In the genomic region with DNA sequence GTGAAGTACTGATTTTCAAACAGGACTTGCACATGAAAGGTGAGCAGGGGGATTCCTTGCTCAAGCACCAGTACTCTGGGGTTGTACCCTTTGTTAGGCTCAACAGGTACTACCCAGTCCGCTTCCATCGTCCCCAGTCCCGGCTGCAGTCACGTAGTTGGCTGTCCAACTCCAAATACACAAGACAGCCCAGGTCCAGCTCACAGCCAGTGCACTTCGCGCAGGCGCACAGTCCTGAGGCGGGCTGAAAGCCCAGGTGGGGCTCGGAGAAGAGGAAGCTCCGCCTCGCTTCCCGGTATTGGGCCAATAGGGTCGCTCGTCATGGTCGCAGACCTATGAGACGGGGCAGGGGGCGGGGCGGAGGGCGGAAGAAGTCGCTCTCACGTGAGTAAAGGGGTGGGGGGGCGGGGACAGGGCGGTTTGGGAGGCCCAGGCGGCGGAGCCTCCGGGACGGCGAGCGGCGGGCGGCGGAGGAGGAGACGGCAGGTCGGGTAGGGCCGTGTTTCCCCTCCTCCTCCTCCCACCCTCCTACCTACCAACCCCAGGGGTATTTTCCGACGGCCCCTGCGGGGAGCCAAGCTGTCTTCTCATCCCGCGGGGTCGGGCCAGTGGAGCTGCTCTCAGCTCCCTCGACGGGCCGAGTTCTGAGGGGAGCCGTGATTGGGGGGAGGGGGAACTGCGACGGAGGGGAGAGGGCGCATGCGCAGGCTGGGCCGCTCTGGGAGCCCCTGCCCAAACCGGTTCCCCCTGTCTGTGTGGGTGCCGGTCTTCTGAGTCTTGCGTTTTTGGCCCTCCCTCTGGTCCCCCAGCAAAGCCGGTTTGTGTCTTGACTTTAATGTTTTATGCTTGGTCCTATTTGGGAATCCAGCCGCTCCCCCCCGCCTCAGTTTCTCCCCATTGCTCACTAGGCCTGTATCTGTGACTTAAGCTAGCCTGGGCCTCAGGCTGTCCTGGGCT, we compare ENCODE assay signal across 1 cellular context.
TF ChIP-seq lines count a peak whose summit lies in the region.

Gene RABGAP1 (plus strand): TSS at position 418 of the 957 bp plus-strand sequence. CDS start 16,040 bp downstream, outside the sequence.

TF ChIP-seq in K562, 482 proteins besides CTCF, POLR2A, EP300 and RAD21 (continued from another document and continues in another):
- TF ChIP-seq, protein P1, sequence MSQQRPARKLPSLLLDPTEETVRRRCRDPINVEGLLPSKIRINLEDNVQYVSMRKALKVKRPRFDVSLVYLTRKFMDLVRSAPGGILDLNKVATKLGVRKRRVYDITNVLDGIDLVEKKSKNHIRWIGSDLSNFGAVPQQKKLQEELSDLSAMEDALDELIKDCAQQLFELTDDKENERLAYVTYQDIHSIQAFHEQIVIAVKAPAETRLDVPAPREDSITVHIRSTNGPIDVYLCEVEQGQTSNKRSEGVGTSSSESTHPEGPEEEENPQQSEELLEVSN (IDR thresholded peaks at IDR 0.05; ENCODE audit: borderline replicate concordance in 1 of 2, extremely low read depth in 1 of 2, insufficient read depth in 1 of 2, insufficient read length in 1 of 2, low read depth in 1 of 2, low read length in 1 of 2, poor library complexity in 1 of 2, severe bottlenecking in 1 of 2) = peak in 1 of 2 experiments; percentile 15
- TF ChIP-seq NCOA6 (IDR thresholded peaks at IDR 0.05) (peak; percentile 97), POLR2AphosphoS5 (IDR thresholded peaks at IDR 0.05; ENCODE audit: control insufficient read depth, insufficient read depth, low read depth, low read length) (peak; percentile 40; the same call in 1 of the 2 replicates), NR0B1 (IDR thresholded peaks at IDR 0.05; ENCODE audit: partially characterized antibody) (no peak), SMAD4 (CRISPR knock-in tag; conservative IDR thresholded peaks at IDR 0.05) (peak; percentile 61), ZNF146 (CRISPR knock-in tag; IDR thresholded peaks at IDR 0.05; ENCODE audit: unreplicated experiment) (no peak), ZNF263 (CRISPR knock-in tag; IDR thresholded peaks at IDR 0.05; ENCODE audit: borderline replicate concordance) (peak; percentile 47; the same call in 1 of the 2 replicates), ZEB2 (IDR thresholded peaks at IDR 0.05) (0 out of 2 replicates have a peak, but pooled peaks have one; percentile 23), NONO (IDR thresholded peaks at IDR 0.05; ENCODE audit: low read depth in 2 of 2, low read length in 1 of 2) (0 out of 4 replicates have a peak, but pooled peaks of 1 of the 2 experiments have one; percentile 58), HMGXB4 (CRISPR knock-in tag; IDR thresholded peaks at IDR 0.05) (no peak), NR2F6 (CRISPR knock-in tag; IDR thresholded peaks at IDR 0.05) (no peak), TEAD4 (IDR thresholded peaks at IDR 0.05; ENCODE audit: low read length) (peak; percentile 59; the same call in 1 of the 2 replicates), TEAD4 (CRISPR knock-in tag; IDR thresholded peaks at IDR 0.05; ENCODE audit: borderline replicate concordance) (no peak), EP400 (IDR thresholded peaks at IDR 0.05) (peak; percentile 56; the same call in 1 of the 2 replicates), ZKSCAN1 (IDR thresholded peaks at IDR 0.05; ENCODE audit: low read depth, low read length) (no peak), SOX6 (IDR thresholded peaks at IDR 0.05) (peak; percentile 34; the same call in 1 of the 2 replicates), GTF2F1 (IDR thresholded peaks at IDR 0.05; ENCODE audit: low read depth, low read length) (no peak; the same call in 1 of the 2 replicates), NBN (IDR thresholded peaks at IDR 0.05; ENCODE audit: low read depth) (peak; percentile 77), HCFC1 (IDR thresholded peaks at IDR 0.05; ENCODE audit: low read depth, low read length) (peak; percentile 41; the same call in 1 of the 2 replicates), GABPA (tag; conservative IDR thresholded peaks at IDR 0.05; ENCODE audit: low read depth) (peak; percentile 88), BCOR (IDR thresholded peaks at IDR 0.05) (peak; percentile 62; the same call in 1 of the 2 replicates), MBD2 (IDR thresholded peaks at IDR 0.05; ENCODE audit: borderline replicate concordance, low read depth) (peak; percentile 71; the same call in 1 of the 2 replicates), BHLHE40 (IDR thresholded peaks at IDR 0.05; ENCODE audit: low read length) (peak; percentile 92), GATA2 (CRISPR knock-in tag; IDR thresholded peaks at IDR 0.05) (no peak), PML (IDR thresholded peaks at IDR 0.05; ENCODE audit: low read length) (peak; percentile 33; the same call in 1 of the 2 replicates), RCOR1 (IDR thresholded peaks at IDR 0.05; ENCODE audit: borderline replicate concordance in 1 of 2, low read depth in 2 of 2, low read length in 2 of 2) (peak in 1 of 2 experiments; percentile 69; a peak in 2 of 4 replicates), POLR2B (IDR thresholded peaks at IDR 0.05; ENCODE audit: low read depth, partially characterized antibody) (peak; percentile 54), FOXJ2 (tag; IDR thresholded peaks at IDR 0.05) (peak; percentile 58; the same call in 1 of the 2 replicates), PREB (CRISPR knock-in tag; IDR thresholded peaks at IDR 0.05) (no peak), SIN3A (IDR thresholded peaks at IDR 0.05; ENCODE audit: borderline replicate concordance in 2 of 2, control insufficient read depth in 1 of 2, low read depth in 2 of 2, low read length in 2 of 2) (peak in 1 of 2 experiments; percentile 43; a peak in 2 of 4 replicates), PCBP2 (IDR thresholded peaks at IDR 0.05; ENCODE audit: low read depth, low read length, poor library complexity, severe bottlenecking) (no peak)
- TF ChIP-seq, protein P2, sequence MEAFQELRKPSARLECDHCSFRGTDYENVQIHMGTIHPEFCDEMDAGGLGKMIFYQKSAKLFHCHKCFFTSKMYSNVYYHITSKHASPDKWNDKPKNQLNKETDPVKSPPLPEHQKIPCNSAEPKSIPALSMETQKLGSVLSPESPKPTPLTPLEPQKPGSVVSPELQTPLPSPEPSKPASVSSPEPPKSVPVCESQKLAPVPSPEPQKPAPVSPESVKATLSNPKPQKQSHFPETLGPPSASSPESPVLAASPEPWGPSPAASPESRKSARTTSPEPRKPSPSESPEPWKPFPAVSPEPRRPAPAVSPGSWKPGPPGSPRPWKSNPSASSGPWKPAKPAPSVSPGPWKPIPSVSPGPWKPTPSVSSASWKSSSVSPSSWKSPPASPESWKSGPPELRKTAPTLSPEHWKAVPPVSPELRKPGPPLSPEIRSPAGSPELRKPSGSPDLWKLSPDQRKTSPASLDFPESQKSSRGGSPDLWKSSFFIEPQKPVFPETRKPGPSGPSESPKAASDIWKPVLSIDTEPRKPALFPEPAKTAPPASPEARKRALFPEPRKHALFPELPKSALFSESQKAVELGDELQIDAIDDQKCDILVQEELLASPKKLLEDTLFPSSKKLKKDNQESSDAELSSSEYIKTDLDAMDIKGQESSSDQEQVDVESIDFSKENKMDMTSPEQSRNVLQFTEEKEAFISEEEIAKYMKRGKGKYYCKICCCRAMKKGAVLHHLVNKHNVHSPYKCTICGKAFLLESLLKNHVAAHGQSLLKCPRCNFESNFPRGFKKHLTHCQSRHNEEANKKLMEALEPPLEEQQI (IDR thresholded peaks at IDR 0.05) = 0 out of 2 replicates have a peak, but pooled peaks have one; percentile 10
- TF ChIP-seq, protein P3, sequence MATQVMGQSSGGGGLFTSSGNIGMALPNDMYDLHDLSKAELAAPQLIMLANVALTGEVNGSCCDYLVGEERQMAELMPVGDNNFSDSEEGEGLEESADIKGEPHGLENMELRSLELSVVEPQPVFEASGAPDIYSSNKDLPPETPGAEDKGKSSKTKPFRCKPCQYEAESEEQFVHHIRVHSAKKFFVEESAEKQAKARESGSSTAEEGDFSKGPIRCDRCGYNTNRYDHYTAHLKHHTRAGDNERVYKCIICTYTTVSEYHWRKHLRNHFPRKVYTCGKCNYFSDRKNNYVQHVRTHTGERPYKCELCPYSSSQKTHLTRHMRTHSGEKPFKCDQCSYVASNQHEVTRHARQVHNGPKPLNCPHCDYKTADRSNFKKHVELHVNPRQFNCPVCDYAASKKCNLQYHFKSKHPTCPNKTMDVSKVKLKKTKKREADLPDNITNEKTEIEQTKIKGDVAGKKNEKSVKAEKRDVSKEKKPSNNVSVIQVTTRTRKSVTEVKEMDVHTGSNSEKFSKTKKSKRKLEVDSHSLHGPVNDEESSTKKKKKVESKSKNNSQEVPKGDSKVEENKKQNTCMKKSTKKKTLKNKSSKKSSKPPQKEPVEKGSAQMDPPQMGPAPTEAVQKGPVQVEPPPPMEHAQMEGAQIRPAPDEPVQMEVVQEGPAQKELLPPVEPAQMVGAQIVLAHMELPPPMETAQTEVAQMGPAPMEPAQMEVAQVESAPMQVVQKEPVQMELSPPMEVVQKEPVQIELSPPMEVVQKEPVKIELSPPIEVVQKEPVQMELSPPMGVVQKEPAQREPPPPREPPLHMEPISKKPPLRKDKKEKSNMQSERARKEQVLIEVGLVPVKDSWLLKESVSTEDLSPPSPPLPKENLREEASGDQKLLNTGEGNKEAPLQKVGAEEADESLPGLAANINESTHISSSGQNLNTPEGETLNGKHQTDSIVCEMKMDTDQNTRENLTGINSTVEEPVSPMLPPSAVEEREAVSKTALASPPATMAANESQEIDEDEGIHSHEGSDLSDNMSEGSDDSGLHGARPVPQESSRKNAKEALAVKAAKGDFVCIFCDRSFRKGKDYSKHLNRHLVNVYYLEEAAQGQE (CRISPR knock-in tag; IDR thresholded peaks at IDR 0.05; ENCODE audit: low read depth) = no peak
- TF ChIP-seq, protein P4, sequence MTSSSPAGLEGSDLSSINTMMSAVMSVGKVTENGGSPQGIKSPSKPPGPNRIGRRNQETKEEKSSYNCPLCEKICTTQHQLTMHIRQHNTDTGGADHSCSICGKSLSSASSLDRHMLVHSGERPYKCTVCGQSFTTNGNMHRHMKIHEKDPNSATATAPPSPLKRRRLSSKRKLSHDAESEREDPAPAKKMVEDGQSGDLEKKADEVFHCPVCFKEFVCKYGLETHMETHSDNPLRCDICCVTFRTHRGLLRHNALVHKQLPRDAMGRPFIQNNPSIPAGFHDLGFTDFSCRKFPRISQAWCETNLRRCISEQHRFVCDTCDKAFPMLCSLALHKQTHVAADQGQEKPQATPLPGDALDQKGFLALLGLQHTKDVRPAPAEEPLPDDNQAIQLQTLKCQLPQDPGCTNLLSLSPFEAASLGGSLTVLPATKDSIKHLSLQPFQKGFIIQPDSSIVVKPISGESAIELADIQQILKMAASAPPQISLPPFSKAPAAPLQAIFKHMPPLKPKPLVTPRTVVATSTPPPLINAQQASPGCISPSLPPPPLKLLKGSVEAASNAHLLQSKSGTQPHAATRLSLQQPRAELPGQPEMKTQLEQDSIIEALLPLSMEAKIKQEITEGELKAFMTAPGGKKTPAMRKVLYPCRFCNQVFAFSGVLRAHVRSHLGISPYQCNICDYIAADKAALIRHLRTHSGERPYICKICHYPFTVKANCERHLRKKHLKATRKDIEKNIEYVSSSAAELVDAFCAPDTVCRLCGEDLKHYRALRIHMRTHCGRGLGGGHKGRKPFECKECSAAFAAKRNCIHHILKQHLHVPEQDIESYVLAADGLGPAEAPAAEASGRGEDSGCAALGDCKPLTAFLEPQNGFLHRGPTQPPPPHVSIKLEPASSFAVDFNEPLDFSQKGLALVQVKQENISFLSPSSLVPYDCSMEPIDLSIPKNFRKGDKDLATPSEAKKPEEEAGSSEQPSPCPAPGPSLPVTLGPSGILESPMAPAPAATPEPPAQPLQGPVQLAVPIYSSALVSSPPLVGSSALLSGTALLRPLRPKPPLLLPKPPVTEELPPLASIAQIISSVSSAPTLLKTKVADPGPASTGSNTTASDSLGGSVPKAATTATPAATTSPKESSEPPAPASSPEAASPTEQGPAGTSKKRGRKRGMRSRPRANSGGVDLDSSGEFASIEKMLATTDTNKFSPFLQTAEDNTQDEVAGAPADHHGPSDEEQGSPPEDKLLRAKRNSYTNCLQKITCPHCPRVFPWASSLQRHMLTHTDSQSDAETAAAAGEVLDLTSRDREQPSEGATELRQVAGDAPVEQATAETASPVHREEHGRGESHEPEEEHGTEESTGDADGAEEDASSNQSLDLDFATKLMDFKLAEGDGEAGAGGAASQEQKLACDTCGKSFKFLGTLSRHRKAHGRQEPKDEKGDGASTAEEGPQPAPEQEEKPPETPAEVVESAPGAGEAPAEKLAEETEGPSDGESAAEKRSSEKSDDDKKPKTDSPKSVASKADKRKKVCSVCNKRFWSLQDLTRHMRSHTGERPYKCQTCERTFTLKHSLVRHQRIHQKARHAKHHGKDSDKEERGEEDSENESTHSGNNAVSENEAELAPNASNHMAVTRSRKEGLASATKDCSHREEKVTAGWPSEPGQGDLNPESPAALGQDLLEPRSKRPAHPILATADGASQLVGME (CRISPR knock-in tag; IDR thresholded peaks at IDR 0.05) = peak; percentile 16; the same call in 1 of the 2 replicates
